ENCODE assay signal across 16 cellular contexts in genomic region chr7:104225441-104225840, GRCh38.
"Had no signal": no experiment of that assay in that cellular context is flagged by ENCODE, and none has a peak within 500 bp of the region (broad histone marks: within the 10 kb centered on the region; RNA-seq: fewer than 3 reads in every experiment).

No MANE protein-coding gene starts in this region.

- H3K4me3 Mint-ChIP-seq: naive B cell; nephron; stimulated activated effector memory CD8-positive, alpha-beta T cell treated with anti-CD3 and anti-CD28 coated beads, Interleukin-12 subunit alpha, Interleukin-12 subunit beta, amount 100 ng/mL, for 72 hours; type B pancreatic cell had no signal

- H3K9me3 Mint-ChIP-seq: type B pancreatic cell had no signal

- H3K36me3 Mint-ChIP-seq: stimulated activated effector memory CD8-positive, alpha-beta T cell treated with anti-CD3 and anti-CD28 coated beads, Interleukin-12 subunit alpha, Interleukin-12 subunit beta, amount 100 ng/mL, for 72 hours; type B pancreatic cell had no signal

- H3K27ac Mint-ChIP-seq: naive B cell; nephron; stimulated activated effector memory CD8-positive, alpha-beta T cell treated with anti-CD3 and anti-CD28 coated beads, Interleukin-12 subunit alpha, Interleukin-12 subunit beta, amount 100 ng/mL, for 72 hours; type B pancreatic cell had no signal

- ATAC-seq: pancreas; right lobe of liver; stimulated activated effector memory CD8-positive, alpha-beta T cell treated with anti-CD3 and anti-CD28 coated beads, Interleukin-12 subunit alpha, Interleukin-12 subunit beta, amount 100 ng/mL, for 72 hours; stimulated activated naive CD8-positive, alpha-beta T cell treated with anti-CD3 and anti-CD28 coated beads, Interleukin-15, Interleukin-2, amounts not matched to agents 100 U/mL and 50 U/mL, for 24 hours had no signal

- DNase-seq: dorsolateral prefrontal cortex; effector CD8-positive, alpha-beta T cell; foreskin melanocyte; head of caudate nucleus; mesendoderm; naive B cell; occipital lobe; pancreas; right lobe of liver; stimulated activated CD4-positive, alpha-beta T cell treated with anti-CD3 and anti-CD28 coated beads, Interleukin-4, amount 100 ng/mL, for 1 hour; stimulated activated CD8-positive, alpha-beta memory T cell treated with anti-CD3 and anti-CD28 coated beads, Interleukin-4, amount 100 ng/mL, for 48 hours; stimulated activated naive CD8-positive, alpha-beta T cell treated with anti-CD3 and anti-CD28 coated beads, Interleukin-15, Interleukin-2, amounts not matched to agents 100 U/mL and 50 U/mL, for 24 hours; thyroid gland had no signal

- H3K4me1 Mint-ChIP-seq: naive B cell; stimulated activated effector memory CD8-positive, alpha-beta T cell treated with anti-CD3 and anti-CD28 coated beads, Interleukin-12 subunit alpha, Interleukin-12 subunit beta, amount 100 ng/mL, for 72 hours had no signal
